ENCODE assay signal across 1 cellular context in genomic region chr20:35271073-35271882, GRCh38.
TF ChIP-seq lines count a peak whose summit lies in the region.

No MANE protein-coding gene starts in this region.

TF ChIP-seq in GM23338, 12 proteins besides CTCF, POLR2A, EP300 and RAD21 (continued from another document):
- TF ChIP-seq ZNF462 (CRISPR knock-in tag; IDR thresholded peaks at IDR 0.05) (no peak), ETS1 (IDR thresholded peaks at IDR 0.05) (no peak), EZH2phosphoT487 (IDR thresholded peaks at IDR 0.05; ENCODE audit: unreplicated experiment) (no peak), NANOG (IDR thresholded peaks at IDR 0.05; ENCODE audit: borderline replicate concordance) (no peak), STAT1 (IDR thresholded peaks at IDR 0.05; ENCODE audit: unreplicated experiment) (no peak), POLR2AphosphoS5 (IDR thresholded peaks at IDR 0.05; ENCODE audit: low read depth) (no peak), REST (IDR thresholded peaks at IDR 0.05; ENCODE audit: unreplicated experiment) (no peak)
